33 cellular contexts compared by ENCODE assay signal in the genomic region with DNA sequence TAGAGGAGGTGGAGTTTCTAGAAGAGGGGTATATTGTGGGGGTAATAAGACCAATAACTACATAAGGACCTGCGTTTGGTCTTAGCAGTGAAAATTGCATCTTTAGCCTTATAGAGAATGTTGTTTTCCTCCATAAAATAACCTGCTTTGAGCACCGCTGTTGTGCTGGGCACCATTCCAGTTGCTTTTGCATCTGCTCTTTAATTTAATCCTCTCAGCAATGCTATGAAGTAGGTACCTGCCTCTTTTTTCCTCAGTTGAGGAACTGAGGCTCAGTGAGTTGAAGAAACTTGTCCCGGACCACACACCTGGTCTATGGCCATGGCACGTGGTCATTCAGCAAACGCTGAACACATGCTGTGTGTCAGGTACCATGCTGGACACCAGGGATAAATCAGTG.
"Had no signal": no experiment of that assay in that cellular context is flagged by ENCODE, and none has a peak within 500 bp of the region (broad histone marks: within the 10 kb centered on the region; RNA-seq: fewer than 3 reads in every experiment).

No MANE protein-coding gene starts in this region.

- H3K4me3 ChIP-seq: cardiac muscle cell, coronary artery, gastroesophageal sphincter, prostate gland, sigmoid colon, smooth muscle cell, testis had no signal

- H3K4me3 Mint-ChIP-seq: activated CD4-positive, alpha-beta memory T cell treated with anti-CD3 and anti-CD28 coated beads, Interleukin-2, amount 10 ng/mL, durations not matched to agents 7 days and 5 days; activated naive CD4-positive, alpha-beta T cell treated with anti-CD3 and anti-CD28 coated beads, Interleukin-2, amount 50 U/mL, for 24 hours; activated T-cell treated with anti-CD3 and anti-CD28 coated beads, Interleukin-2, amount 50 U/mL, for 24 hours; nephron; stimulated activated naive B cell treated with anti-CD40 and anti-IgM and Interleukin-4, amounts not matched to agents 10 μg/mL and 1 μg/mL and 100 μg/mL, for 72 hours; T-helper 17 cell had no signal

- FAIRE-seq: endothelial cell of umbilical vein, keratinocyte, urothelium cell line had no signal

- H3K27me3 ChIP-seq: cardiac muscle cell, gastroesophageal sphincter, neutrophil, sigmoid colon, testis had no signal

- H3K9me3 Mint-ChIP-seq: activated CD4-positive, alpha-beta memory T cell treated with anti-CD3 and anti-CD28 coated beads, Interleukin-2, amount 10 ng/mL, durations not matched to agents 7 days and 5 days; activated naive CD4-positive, alpha-beta T cell treated with anti-CD3 and anti-CD28 coated beads, Interleukin-2, amount 50 U/mL, for 24 hours; activated T-cell treated with anti-CD3 and anti-CD28 coated beads, Interleukin-2, amount 50 U/mL, for 24 hours; activated T-helper 2 cell treated with anti-CD3 and anti-CD28 coated beads, Interferon-gamma antibody, Interleukin-2, Interleukin-4, amounts not matched to agents 10 μg/mL and 5 μg/mL and 100 μg/mL, durations not matched to agents 14 hours and 24 hours and 36 hours; nephron; stimulated activated naive B cell treated with anti-CD40 and anti-IgM and Interleukin-4, amounts not matched to agents 10 μg/mL and 1 μg/mL and 100 μg/mL, for 72 hours had no signal

- DNase-seq: activated CD4-positive, alpha-beta memory T cell treated with anti-CD3 and anti-CD28 coated beads, Interleukin-2, amount 10 ng/mL, durations not matched to agents 7 days and 5 days; activated CD4-positive, alpha-beta T cell treated with anti-CD3 and anti-CD28 coated beads for 48 hours; activated CD8-positive, alpha-beta memory T cell treated with anti-CD3 and anti-CD28 coated beads, Interleukin-2, amount 50 U/mL, for 48 hours; activated T-cell treated with anti-CD3 and anti-CD28 coated beads, Interleukin-2, amount 50 U/mL, for 24 hours; anterior cingulate cortex; cerebellar nuclear complex; head of caudate nucleus; hippocampal formation; left colon; mammary epithelial cell; retina; sigmoid colon; stimulated activated CD4-positive, alpha-beta T cell treated with anti-CD3 and anti-CD28 coated beads, Interleukin-15, amount 100 ng/mL, for 24 hours; stimulated activated CD4-positive, alpha-beta T cell treated with anti-CD3 and anti-CD28 coated beads, Interleukin-2, amount 100 ng/mL, for 24 hours; stimulated activated naive B cell treated with anti-CD40 and anti-IgM and Interleukin-4, amounts not matched to agents 10 μg/mL and 1 μg/mL and 100 μg/mL, for 72 hours; T-helper 17 cell; T1000; testis; trophoblast cell; WERI-Rb-1 had no signal

- H3K27me3 Mint-ChIP-seq: activated CD4-positive, alpha-beta memory T cell treated with anti-CD3 and anti-CD28 coated beads, Interleukin-2, amount 10 ng/mL, durations not matched to agents 7 days and 5 days; activated naive CD4-positive, alpha-beta T cell treated with anti-CD3 and anti-CD28 coated beads, Interleukin-2, amount 50 U/mL, for 24 hours; activated T-cell treated with anti-CD3 and anti-CD28 coated beads, Interleukin-2, amount 50 U/mL, for 24 hours; stimulated activated naive B cell treated with anti-CD40 and anti-IgM and Interleukin-4, amounts not matched to agents 10 μg/mL and 1 μg/mL and 100 μg/mL, for 72 hours; T-helper 17 cell had no signal

- H3K9me3 ChIP-seq: gastroesophageal sphincter, neutrophil, prostate gland, sigmoid colon, testis had no signal

- ATAC-seq: activated CD4-positive, CD25-positive, alpha-beta regulatory T cell treated with anti-CD3 and anti-CD28 coated beads, Interleukin-2, amount 50 U/mL, for 24 hours; gastroesophageal sphincter; left colon; stimulated activated naive B cell treated with anti-CD40 and anti-IgM and Interleukin-4, amounts not matched to agents 10 μg/mL and 1 μg/mL and 100 μg/mL, for 72 hours; T-helper 17 cell had no signal

- H3K36me3 ChIP-seq: cardiac muscle cell, gastroesophageal sphincter, neutrophil, prostate gland, sigmoid colon had no signal

- H3K4me1 ChIP-seq: prostate gland had no signal

- H3K27ac ChIP-seq: cardiac muscle cell, coronary artery, gastroesophageal sphincter, neutrophil, prostate gland, sigmoid colon, testis, WERI-Rb-1 had no signal

- H3K27ac Mint-ChIP-seq: activated CD4-positive, alpha-beta memory T cell treated with anti-CD3 and anti-CD28 coated beads, Interleukin-2, amount 10 ng/mL, durations not matched to agents 7 days and 5 days; activated naive CD4-positive, alpha-beta T cell treated with anti-CD3 and anti-CD28 coated beads, Interleukin-2, amount 50 U/mL, for 24 hours; activated T-cell treated with anti-CD3 and anti-CD28 coated beads, Interleukin-2, amount 50 U/mL, for 24 hours; activated T-helper 2 cell treated with anti-CD3 and anti-CD28 coated beads, Interferon-gamma antibody, Interleukin-2, Interleukin-4, amounts not matched to agents 10 μg/mL and 5 μg/mL and 100 μg/mL, durations not matched to agents 14 hours and 24 hours and 36 hours; nephron; stimulated activated naive B cell treated with anti-CD40 and anti-IgM and Interleukin-4, amounts not matched to agents 10 μg/mL and 1 μg/mL and 100 μg/mL, for 72 hours; T-helper 17 cell had no signal
